In genomic region chr22:26558246-26558895, GRCh38 we compare ENCODE assay signal across 16 cellular contexts. TPM values are rescaled to one million over a fixed set of nuclear protein-coding genes. Genes with fewer than 3 reads are reported as not detected.
DNase-seq lines count a peak whose midpoint lies in the region; ATAC-seq and TF ChIP-seq lines count a peak whose summit lies in the region.
"Had no signal": no experiment of that assay in that cellular context is flagged by ENCODE, and none has a peak within 500 bp of the region (broad histone marks: within the 10 kb centered on the region; RNA-seq: fewer than 3 reads in every experiment).

No MANE protein-coding gene starts in this region.

- intact Hi-C loops in naive thymus-derived CD4-positive, alpha-beta T cell (cut with micrococcal nuclease): no loop called here
- intact Hi-C loops in sciatic nerve (cut with DNase I) (loop anchor here (5.0 kb wide), 1 partner anchor 396 kb away; no protein-coding TSS in a partner anchor), left colon (cut with DNase I, micrococcal nuclease) (no loop called here)

- no peaks in the 10 kb centered on the region; the same call in 1 of the 2 replicates for H3K36me3 Mint-ChIP-seq in HFFc6 (ENCODE audit: low read depth)
- H3K36me3 Mint-ChIP-seq in brain: no peaks in the 10 kb centered on the region
- no peaks in the 10 kb centered on the region for H3K36me3 Mint-ChIP-seq in nephron progenitor cell (ENCODE audit: low read depth)
- H3K36me3 Mint-ChIP-seq in naive thymus-derived CD4-positive, alpha-beta T cell: peaks cover 0 to 12% (median 0%) of the 10 kb centered on the region in 5 donors

- H3K27ac Mint-ChIP-seq in HFFc6 (peak overlapping the region; percentile 91), brain (peak overlapping the region in 4 of 5 experiments; percentile 11 to 60 (median 22)), nephron progenitor cell (peak overlapping the region; percentile 77)
- peak overlapping the region in 2 of 9 donors; percentile 25 to 62 for H3K27ac Mint-ChIP-seq in naive thymus-derived CD4-positive, alpha-beta T cell

- H3K4me1 Mint-ChIP-seq in HFFc6 (ENCODE audit: low read depth) (peaks cover 30% of the 10 kb centered on the region), brain (peaks cover 39% of the 10 kb centered on the region), nephron progenitor cell (peaks cover 23% of the 10 kb centered on the region)
- peaks cover 7 to 35% (median 11%) of the 10 kb centered on the region in 7 donors for H3K4me1 Mint-ChIP-seq in naive thymus-derived CD4-positive, alpha-beta T cell

- H3K4me3 ChIP-seq in AG09309 (ENCODE audit: control insufficient read depth, low read depth, low read length): no peak overlapping the region
- no peak overlapping the region for H3K4me3 ChIP-seq in naive thymus-derived CD4-positive, alpha-beta T cell (ENCODE audit: low read length)

- TF ChIP-seq CTCF in AG09309 (IDR thresholded peaks at IDR 0.05; ENCODE audit: control insufficient read depth, insufficient read depth, low read depth, low read length, missing control alignments): no peak
- no peak for TF ChIP-seq CTCF in HFFc6 (IDR thresholded peaks at IDR 0.05)
- no peak for TF ChIP-seq CTCF in brain (conservative IDR thresholded peaks at IDR 0.05)
- TF ChIP-seq CTCF in nephron progenitor cell (IDR thresholded peaks at IDR 0.05): no peak

- ATAC-seq in naive thymus-derived CD4-positive, alpha-beta T cell: no peak
- no peak for ATAC-seq in sciatic nerve
- no peak for ATAC-seq in left colon
- ATAC-seq: activated CD4-positive, CD25-positive, alpha-beta regulatory T cell treated with anti-CD3 and anti-CD28 coated beads, Interleukin-2, amount 50 U/mL, for 24 hours; left ventricle myocardium superior had no signal

- DNase-seq in AG09309 (ENCODE audit: low read depth) (peak; percentile 4), HFFc6 (no peak), nephron progenitor cell (no peak), sciatic nerve (ENCODE audit: low spot score) (no peak), left colon (no peak), NCI-H2029 (lab: John Stamatoyannopoulos, UW) (no peak)
- DNase-seq in naive thymus-derived CD4-positive, alpha-beta T cell: no peak
- DNase-seq: activated effector memory CD4-positive, alpha-beta T cell treated with anti-CD3 and anti-CD28 coated beads, Interleukin-2, amount 50 U/mL, for 16 hours; GDM1; left ventricle myocardium superior; stimulated activated CD4-positive, alpha-beta T cell treated with anti-CD3 and anti-CD28 coated beads, Interleukin-1b, Interleukin-23, amount 100 ng/mL, for 48 hours; stimulated activated naive CD4-positive, alpha-beta T cell had no signal

- no peaks in the 10 kb centered on the region for H3K27me3 ChIP-seq in naive thymus-derived CD4-positive, alpha-beta T cell (ENCODE audit: control insufficient read depth in 2 of 2, insufficient read depth in 2 of 2, low read length in 2 of 2)

- H3K9me3 ChIP-seq in naive thymus-derived CD4-positive, alpha-beta T cell (ENCODE audit: control insufficient read depth in 2 of 3, low read length in 3 of 3): no peaks in the 10 kb centered on the region

- H3K9me3 Mint-ChIP-seq in HFFc6: no peaks in the 10 kb centered on the region
- no peaks in the 10 kb centered on the region for H3K9me3 Mint-ChIP-seq in brain
- no peaks in the 10 kb centered on the region for H3K9me3 Mint-ChIP-seq in nephron progenitor cell
- peaks cover 0 to 2% (median 0%) of the 10 kb centered on the region in 11 donors for H3K9me3 Mint-ChIP-seq in naive thymus-derived CD4-positive, alpha-beta T cell

- H3K36me3 ChIP-seq in naive thymus-derived CD4-positive, alpha-beta T cell (ENCODE audit: control insufficient read depth in 2 of 3, insufficient read depth in 3 of 3, low read length in 3 of 3): no peaks in the 10 kb centered on the region

- no peaks in the 10 kb centered on the region for H3K4me1 ChIP-seq in naive thymus-derived CD4-positive, alpha-beta T cell (ENCODE audit: control insufficient read depth in 2 of 2, insufficient read depth in 2 of 2, low read length in 2 of 2)

- H3K4me3 Mint-ChIP-seq in HFFc6 (no peak overlapping the region), brain (peak overlapping the region in 1 of 5 experiments; percentile 24), nephron progenitor cell (no peak overlapping the region)
- no peak overlapping the region for H3K4me3 Mint-ChIP-seq in naive thymus-derived CD4-positive, alpha-beta T cell

- H3K27ac ChIP-seq in naive thymus-derived CD4-positive, alpha-beta T cell (ENCODE audit: low read depth, low read length): no peak overlapping the region
- H3K27ac ChIP-seq: C4-2B, KMS-11 had no signal

- no peaks in the 10 kb centered on the region for H3K27me3 Mint-ChIP-seq in HFFc6 (ENCODE audit: insufficient read depth)
- peaks cover 5% of the 10 kb centered on the region for H3K27me3 Mint-ChIP-seq in brain
- H3K27me3 Mint-ChIP-seq in nephron progenitor cell (ENCODE audit: low read depth, poor library complexity): no peaks in the 10 kb centered on the region
- no peaks in the 10 kb centered on the region for H3K27me3 Mint-ChIP-seq in naive thymus-derived CD4-positive, alpha-beta T cell

- CTCF ChIA-PET in naive thymus-derived CD4-positive, alpha-beta T cell (lab: Charles Lee): interaction anchor here (0.6 kb wide), 1 partner anchor 43 kb away, joined by 3 read pairs; no protein-coding TSS in a partner anchor

- POLR2A ChIA-PET in naive thymus-derived CD4-positive, alpha-beta T cell (lab: Charles Lee): no interaction called here

RNA-seq across cellular contexts. Expression of gene TPST2, which starts 31.6 kb away (rescaled TPM):
- total RNA-seq in HFFc6 (2021; fragmentation: NEBNext Ultra II Directional; extraction: Animal tissue kit (Norgen Biotek cat#: 25700)): 10 to 100 TPM; 66.8 to 75.5 (median 73.8) TPM
- 16.1 TPM for polyA plus RNA-seq in brain (ENCODE audit: insufficient read depth, low read depth, low replicate concordance)
- 10 to 100 TPM; 16.7 to 44.8 (median 20.6) TPM for total RNA-seq in naive thymus-derived CD4-positive, alpha-beta T cell
- 10 to 100 TPM; 14.4 to 30.5 TPM for polyA plus RNA-seq in naive thymus-derived CD4-positive, alpha-beta T cell
- total RNA-seq in sciatic nerve (26.6 TPM), left colon (10 to 100 TPM; 15.5 to 15.7 TPM)

RNA-seq across cellular contexts. Expression of gene TFIP11, which starts 46.1 kb away (rescaled TPM):
- total RNA-seq in HFFc6 (2021; fragmentation: NEBNext Ultra II Directional; extraction: Animal tissue kit (Norgen Biotek cat#: 25700)): 10 to 100 TPM; 31.4 to 35.8 (median 33.9) TPM
- polyA plus RNA-seq in brain (ENCODE audit: insufficient read depth, low read depth, low replicate concordance): 24.2 TPM
- 100 to 1,000 TPM in 1 of 5 experiments, 10 to 100 TPM in 4; 63.6 to 107 (median 72.9) TPM for total RNA-seq in naive thymus-derived CD4-positive, alpha-beta T cell
- polyA plus RNA-seq in naive thymus-derived CD4-positive, alpha-beta T cell: 10 to 100 TPM; 25.8 to 45.8 TPM
- 28.0 TPM for total RNA-seq in sciatic nerve
- total RNA-seq in left colon: 10 to 100 TPM; 27.9 to 30.7 TPM

RNA-seq across cellular contexts. Expression of gene CRYBB1, which starts 59.5 kb away (rescaled TPM):
- not detected for total RNA-seq in HFFc6 (2021; fragmentation: NEBNext Ultra II Directional; extraction: Animal tissue kit (Norgen Biotek cat#: 25700))
- polyA plus RNA-seq in brain (ENCODE audit: insufficient read depth, low read depth, low replicate concordance): 7.1 TPM
- total RNA-seq in naive thymus-derived CD4-positive, alpha-beta T cell: not detected
- not detected for polyA plus RNA-seq in naive thymus-derived CD4-positive, alpha-beta T cell
- 0.76 TPM for total RNA-seq in sciatic nerve
- under 1 TPM in 1 of 2 donors, not detected in 1; 0.36 TPM for total RNA-seq in left colon
